In the genomic region with DNA sequence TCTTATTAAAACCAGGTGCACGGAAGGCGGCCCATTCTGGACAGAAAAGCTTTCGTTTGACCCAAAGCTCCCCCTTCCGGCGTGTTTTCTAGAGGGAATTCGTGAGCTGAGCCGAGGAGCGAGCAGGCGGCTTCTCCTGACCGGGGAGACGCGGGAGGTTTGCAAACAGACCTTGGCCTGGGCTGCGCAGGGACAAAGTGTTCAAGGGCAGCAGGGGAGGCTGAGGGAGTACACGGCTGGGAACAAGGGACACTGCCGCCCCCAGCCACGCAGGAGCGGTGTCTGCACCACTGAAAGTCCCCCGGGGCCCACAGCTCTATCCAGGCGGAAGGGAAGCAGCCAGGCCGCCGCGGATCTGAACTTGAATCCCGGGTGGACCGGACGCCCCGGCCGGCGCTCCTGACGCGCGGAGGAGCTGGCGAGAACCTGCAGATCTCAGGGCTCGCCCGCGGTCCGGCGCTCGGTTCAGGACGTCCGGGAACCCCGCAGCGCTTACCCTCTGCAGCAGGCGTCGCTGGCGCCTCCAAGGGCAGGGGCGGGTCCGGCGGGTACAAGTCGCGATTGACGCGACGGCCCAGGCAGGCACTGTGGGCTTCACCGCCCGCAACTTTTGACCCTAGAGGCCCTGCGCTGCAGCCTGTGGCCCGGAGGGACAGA, we compare ENCODE assay signal across 8 cellular contexts.
DNase-seq lines count a peak whose midpoint lies in the region; ATAC-seq and TF ChIP-seq lines count a peak whose summit lies in the region.

No MANE protein-coding gene starts in this region.

- H3K4me3 ChIP-seq in endodermal cell (ENCODE audit: low read length), result peak overlapping the region; percentile 61

- H3K4me1 ChIP-seq in endodermal cell (ENCODE audit: control insufficient read depth, insufficient read depth, low read length), result no peaks in the 10 kb centered on the region

- no peak overlapping the region for H3K27ac ChIP-seq in endodermal cell (ENCODE audit: low read depth, low read length)

- no peaks in the 10 kb centered on the region for H3K4me1 Mint-ChIP-seq in endodermal cell
- peaks cover 3% of the 10 kb centered on the region for H3K4me1 Mint-ChIP-seq in memory B cell
- H3K4me1 Mint-ChIP-seq in stimulated activated effector memory CD8-positive, alpha-beta T cell treated with anti-CD3 and anti-CD28 coated beads, Interleukin-12 subunit alpha, Interleukin-12 subunit beta, amount 100 ng/mL, for 72 hours, result no peaks in the 10 kb centered on the region

- peaks cover 8% of the 10 kb centered on the region for H3K9me3 ChIP-seq in endodermal cell (ENCODE audit: control insufficient read depth, low read length)

- H3K9ac ChIP-seq in endodermal cell (ENCODE audit: extremely low read depth, low read length, poor library complexity, severe bottlenecking), result no peak overlapping the region

- H3K9me3 Mint-ChIP-seq in endodermal cell (peaks cover 11% of the 10 kb centered on the region), memory B cell (peaks cover 4% of the 10 kb centered on the region)
- no peaks in the 10 kb centered on the region for H3K9me3 Mint-ChIP-seq in stimulated activated effector memory CD8-positive, alpha-beta T cell treated with anti-CD3 and anti-CD28 coated beads, Interleukin-12 subunit alpha, Interleukin-12 subunit beta, amount 100 ng/mL, for 72 hours

- no peaks in the 10 kb centered on the region for H3K36me3 ChIP-seq in endodermal cell (ENCODE audit: control insufficient read depth, insufficient read depth, low read length)

- DNase-seq in NCI-H1417 (lab: John Stamatoyannopoulos, UW), result peak in 2 of 3 experiments; percentile 46 to 66
- DNase-seq in NCI-H1417 treated with DMSO at 0.1 percent for 48 hours (lab: John Stamatoyannopoulos, UW), result no peak
- DNase-seq in activated CD4-positive, alpha-beta T cell treated with anti-CD3 and anti-CD28 coated beads for 48 hours, result peak; percentile 44
- DNase-seq in endodermal cell, result peak; percentile 91
- peak in 1 of 2 donors; percentile 11 for DNase-seq in memory B cell (ENCODE audit: low spot score in 2 of 2)
- DNase-seq in stimulated activated effector memory CD8-positive, alpha-beta T cell treated with anti-CD3 and anti-CD28 coated beads, Interleukin-12 subunit alpha, Interleukin-12 subunit beta, amount 100 ng/mL, for 72 hours (ENCODE audit: low spot score in 2 of 2), result no peak
- no peak for DNase-seq in NCI-H510A (lab: John Stamatoyannopoulos, UW)
- no peak for DNase-seq in NCI-H1048 (lab: John Stamatoyannopoulos, UW)

- ATAC-seq in memory B cell (ENCODE audit: low read depth), result no peak
- ATAC-seq in stimulated activated effector memory CD8-positive, alpha-beta T cell treated with anti-CD3 and anti-CD28 coated beads, Interleukin-12 subunit alpha, Interleukin-12 subunit beta, amount 100 ng/mL, for 72 hours, result peak; percentile 52

- peaks cover 3% of the 10 kb centered on the region for H3K36me3 Mint-ChIP-seq in endodermal cell (ENCODE audit: low read depth)
- H3K36me3 Mint-ChIP-seq in memory B cell, result no peaks in the 10 kb centered on the region
- no peaks in the 10 kb centered on the region for H3K36me3 Mint-ChIP-seq in stimulated activated effector memory CD8-positive, alpha-beta T cell treated with anti-CD3 and anti-CD28 coated beads, Interleukin-12 subunit alpha, Interleukin-12 subunit beta, amount 100 ng/mL, for 72 hours

- 13 to 19% methylated on average over 34 to 57 of the region's 57 CpGs for WGBS in endodermal cell (ENCODE audit: insufficient coverage in 1 of 2, insufficient read length in 1 of 2), 2 experiments

- TF ChIP-seq CTCF in endodermal cell (conservative IDR thresholded peaks at IDR 0.05), result peak; percentile 67

- H3K27me3 ChIP-seq in endodermal cell (ENCODE audit: control insufficient read depth, insufficient read depth, low read length, poor library complexity, severe bottlenecking), result peaks cover 34% of the 10 kb centered on the region

- H3K4me3 Mint-ChIP-seq in endodermal cell (peak overlapping the region; percentile 64), memory B cell (peak overlapping the region; percentile 57)
- peak overlapping the region; percentile 50 for H3K4me3 Mint-ChIP-seq in stimulated activated effector memory CD8-positive, alpha-beta T cell treated with anti-CD3 and anti-CD28 coated beads, Interleukin-12 subunit alpha, Interleukin-12 subunit beta, amount 100 ng/mL, for 72 hours

- H3K27ac Mint-ChIP-seq in endodermal cell (peak overlapping the region; percentile 64), memory B cell (no peak overlapping the region)
- H3K27ac Mint-ChIP-seq in stimulated activated effector memory CD8-positive, alpha-beta T cell treated with anti-CD3 and anti-CD28 coated beads, Interleukin-12 subunit alpha, Interleukin-12 subunit beta, amount 100 ng/mL, for 72 hours, result no peak overlapping the region

- H3K27me3 Mint-ChIP-seq in endodermal cell (ENCODE audit: insufficient read depth) (peaks cover 47% of the 10 kb centered on the region), memory B cell (peaks cover 16% of the 10 kb centered on the region)

Comparison
In these comparisons a context has a peak if more than half of its experiments do, and no peak if none do; other contexts are left out.
1. DNase-seq: peak in NCI-H1417 (2 of 3), activated CD4-positive, alpha-beta T cell treated with anti-CD3 and anti-CD28 coated beads for 48 hours (single experiment) and endodermal cell (single experiment); none in NCI-H1417 treated with DMSO at 0.1 percent for 48 hours (single experiment), stimulated activated effector memory CD8-positive, alpha-beta T cell treated with anti-CD3 and anti-CD28 coated beads, Interleukin-12 subunit alpha, Interleukin-12 subunit beta, amount 100 ng/mL, for 72 hours (0 of 2), NCI-H510A (single experiment) and NCI-H1048 (single experiment).
2. Peak in every context shown above with its lines, with median percentiles within 50 percentile points of each other: H3K4me3 Mint-ChIP-seq.